Comparison of ENCODE assay signal across 8 cellular contexts in the genomic region with DNA sequence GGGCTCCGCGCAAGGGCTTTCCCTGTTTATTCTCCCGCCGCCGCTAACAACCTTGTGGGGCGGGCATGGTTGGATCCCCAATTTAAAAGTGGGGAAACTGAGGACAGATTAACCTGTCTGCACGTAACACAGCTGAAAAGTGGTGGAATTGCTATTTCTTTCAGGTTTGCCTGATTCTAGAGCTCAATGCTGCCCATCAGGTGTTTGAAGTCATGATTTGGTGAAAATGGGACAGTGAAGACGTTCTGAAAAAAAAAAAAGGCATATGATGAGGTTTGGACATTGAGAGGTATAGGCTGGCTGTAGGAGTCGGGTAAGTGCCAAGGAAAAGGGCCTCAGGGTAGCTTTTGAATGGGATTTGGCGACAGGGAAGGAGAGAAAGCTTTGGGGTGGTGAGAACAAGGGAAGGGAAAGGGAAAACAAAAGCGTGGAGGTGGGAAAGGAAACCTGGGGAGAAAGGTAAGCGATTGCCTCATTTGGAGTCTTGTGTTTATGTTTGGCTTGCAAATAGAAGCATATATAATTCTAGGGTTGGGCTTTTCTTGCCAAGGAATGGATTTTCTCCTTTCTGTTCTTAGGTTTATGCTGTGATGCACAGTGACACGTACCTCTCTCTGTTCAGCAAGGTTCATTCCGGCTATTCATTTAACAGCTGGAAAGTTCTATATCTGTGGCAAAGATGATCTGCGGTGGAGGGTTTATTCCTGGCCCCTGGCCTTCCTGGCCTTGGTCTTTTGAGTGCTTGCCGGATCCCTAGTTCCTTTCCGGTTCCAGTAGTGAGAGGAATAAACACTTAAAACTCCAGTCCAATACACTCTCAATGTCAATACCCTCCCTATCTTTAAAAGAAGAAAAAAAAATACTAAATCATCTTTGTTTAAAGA. TPM values are rescaled to one million over a fixed set of nuclear protein-coding genes. Genes with fewer than 3 reads are reported as not detected.
DNase-seq lines count a peak whose midpoint lies in the region; ATAC-seq and TF ChIP-seq lines count a peak whose summit lies in the region.

No MANE protein-coding gene starts in this region.

- peak overlapping the region; percentile 63 for H3K14ac ChIP-seq in trophoblast cell (ENCODE audit: low read length)

- H4K20me1 ChIP-seq in OCI-LY3 (ENCODE audit: insufficient read depth, low read length): peaks cover 11% of the 10 kb centered on the region; the same call in 1 of the 2 replicates

- H3K79me2 ChIP-seq in OCI-LY3 (ENCODE audit: low read length): peaks cover 18% of the 10 kb centered on the region
- peaks cover 6% of the 10 kb centered on the region for H3K79me2 ChIP-seq in trophoblast cell (ENCODE audit: control insufficient read depth, insufficient read depth, low read length, poor library complexity)

- peak overlapping the region; percentile 81 for H3K18ac ChIP-seq in trophoblast cell (ENCODE audit: low read length)

- peak overlapping the region; percentile 63; the same call in 1 of the 2 replicates for H2AFZ ChIP-seq in OCI-LY3 (ENCODE audit: low read depth, low read length)
- peak overlapping the region; percentile 24 for H2AFZ ChIP-seq in trophoblast cell (ENCODE audit: insufficient read depth, low read length, poor library complexity)

- H2BK12ac ChIP-seq in trophoblast cell (ENCODE audit: low read length): no peak overlapping the region

- peak overlapping the region; percentile 68 for H4K91ac ChIP-seq in trophoblast cell (ENCODE audit: low read depth, low read length)

- TF ChIP-seq CTCF in GM12864 (IDR thresholded peaks at IDR 0.05; ENCODE audit: low read depth, low read length, missing control alignments) (no peak), OCI-LY3 (IDR thresholded peaks at IDR 0.05; ENCODE audit: low read depth, low read length) (no peak), epithelial cell of esophagus (IDR thresholded peaks at IDR 0.05; ENCODE audit: insufficient read depth, low read depth, low read length, missing control alignments) (no peak)

- no CpG with 5 or more reads among the region's 17 CpGs for WGBS in trophoblast cell (ENCODE audit: extremely low coverage, insufficient coverage, insufficient read length)

- H3K4me1 ChIP-seq in OCI-LY3 (ENCODE audit: low read length) (peaks cover 31% of the 10 kb centered on the region), trophoblast cell (ENCODE audit: control insufficient read depth in 1 of 2, insufficient read depth in 2 of 2, low read length in 2 of 2) (peaks cover 6 to 8% of the 10 kb centered on the region in 2 experiments)

- peak overlapping the region; percentile 69 for H4K12ac ChIP-seq in trophoblast cell (ENCODE audit: low read depth, low read length)

- H2BK120ac ChIP-seq in trophoblast cell (ENCODE audit: insufficient read depth, low read length, poor library complexity): peak overlapping the region; percentile 34

- peak overlapping the region; percentile 81 for H4K8ac ChIP-seq in trophoblast cell (ENCODE audit: low read depth, low read length)

- no peak overlapping the region for H2AK5ac ChIP-seq in trophoblast cell (ENCODE audit: low read length)

- H3K9ac ChIP-seq in OCI-LY3 (ENCODE audit: low read length) (peak overlapping the region; percentile 76), trophoblast cell (ENCODE audit: low read length) (peak overlapping the region; percentile 80)

- H3K27ac ChIP-seq in OCI-LY3 (ENCODE audit: low read length): no peak overlapping the region
- H3K27ac ChIP-seq in trophoblast cell (ENCODE audit: low read depth, low read length): peak overlapping the region; percentile 63

- H3K27me3 ChIP-seq in OCI-LY3 (ENCODE audit: low read depth, low read length): peaks cover 10% of the 10 kb centered on the region; the same call in 1 of the 2 replicates
- H3K27me3 ChIP-seq in trophoblast cell (ENCODE audit: insufficient read depth, low read length): no peaks in the 10 kb centered on the region

- H3K9me3 ChIP-seq in OCI-LY3 (ENCODE audit: insufficient read depth, low read length): no peaks in the 10 kb centered on the region
- H3K9me3 ChIP-seq in trophoblast cell (ENCODE audit: insufficient read depth, low read depth, low read length): no peaks in the 10 kb centered on the region

- no peak for DNase-seq in GM12864 (ENCODE audit: low read depth)
- DNase-seq in epithelial cell of esophagus (ENCODE audit: low read depth): no peak
- no peak for DNase-seq in trophoblast cell
- DNase-seq in NCI-H2171 (lab: John Stamatoyannopoulos, UW): no peak
- no peak for DNase-seq in NCI-H1436 (lab: John Stamatoyannopoulos, UW)

- H3K4me3 ChIP-seq in GM12864 (ENCODE audit: low read depth, low read length): peak overlapping the region; percentile 97
- H3K4me3 ChIP-seq in OCI-LY3 (ENCODE audit: low read length): peak overlapping the region; percentile 90
- H3K4me3 ChIP-seq in epithelial cell of esophagus (ENCODE audit: low read length): peak overlapping the region; percentile 60
- peak overlapping the region; percentile 79 for H3K4me3 ChIP-seq in trophoblast cell (ENCODE audit: low read depth, low read length)

- H3K36me3 ChIP-seq in OCI-LY3 (replicated peaks; ENCODE audit: low read depth, low read length) (no peaks in the 10 kb centered on the region), trophoblast cell (ENCODE audit: control insufficient read depth in 1 of 2, insufficient read depth in 2 of 2, low read length in 2 of 2) (no peaks in the 10 kb centered on the region)

- H3K23ac ChIP-seq in trophoblast cell (ENCODE audit: low read length): no peak overlapping the region

- H3K79me1 ChIP-seq in trophoblast cell (ENCODE audit: low read length): peaks cover 18% of the 10 kb centered on the region

- peak overlapping the region; percentile 4 for H2BK5ac ChIP-seq in trophoblast cell (ENCODE audit: low read depth, low read length, poor library complexity)

- peak overlapping the region; percentile 91 for H3K4me2 ChIP-seq in OCI-LY3 (ENCODE audit: low read length)
- peak overlapping the region; percentile 86 for H3K4me2 ChIP-seq in trophoblast cell (ENCODE audit: low read length)

- H3K4ac ChIP-seq in trophoblast cell (ENCODE audit: low read depth, low read length): peak overlapping the region; percentile 55

- ATAC-seq in HG02870 (IDR thresholded peaks at IDR 0.05; ENCODE audit: unreplicated experiment) (no peak), GM21360 (IDR thresholded peaks at IDR 0.05; ENCODE audit: unreplicated experiment) (no peak)

RNA-seq across cellular contexts. Expression of gene STIM2, which starts 2.4 kb away (rescaled TPM):
- 22.3 and 22.8 TPM in 2 replicates for polyA plus RNA-seq in trophoblast cell (2013)
